ENCODE assay signal across 1 cellular context in genomic region chr11:100004541-100004940, GRCh38.
TF ChIP-seq lines count a peak whose summit lies in the region.

No MANE protein-coding gene starts in this region.

TF ChIP-seq in GM23338, 12 proteins besides CTCF, POLR2A, EP300 and RAD21 (continued from another document):
- TF ChIP-seq REST (IDR thresholded peaks at IDR 0.05; ENCODE audit: unreplicated experiment) (no peak), ETS1 (IDR thresholded peaks at IDR 0.05) (no peak), ZNF331 (CRISPR knock-in tag; IDR thresholded peaks at IDR 0.05; ENCODE audit: low read depth) (no peak), EZH2phosphoT487 (IDR thresholded peaks at IDR 0.05; ENCODE audit: unreplicated experiment) (no peak), ZNF462 (CRISPR knock-in tag; IDR thresholded peaks at IDR 0.05) (no peak), CREB1 (CRISPR knock-in tag; IDR thresholded peaks at IDR 0.05; ENCODE audit: low read depth) (no peak), JUNB (IDR thresholded peaks at IDR 0.05; ENCODE audit: unreplicated experiment) (no peak), NANOG (IDR thresholded peaks at IDR 0.05; ENCODE audit: borderline replicate concordance) (no peak)
